ENCODE assay signal across 8 cellular contexts in the genomic region with DNA sequence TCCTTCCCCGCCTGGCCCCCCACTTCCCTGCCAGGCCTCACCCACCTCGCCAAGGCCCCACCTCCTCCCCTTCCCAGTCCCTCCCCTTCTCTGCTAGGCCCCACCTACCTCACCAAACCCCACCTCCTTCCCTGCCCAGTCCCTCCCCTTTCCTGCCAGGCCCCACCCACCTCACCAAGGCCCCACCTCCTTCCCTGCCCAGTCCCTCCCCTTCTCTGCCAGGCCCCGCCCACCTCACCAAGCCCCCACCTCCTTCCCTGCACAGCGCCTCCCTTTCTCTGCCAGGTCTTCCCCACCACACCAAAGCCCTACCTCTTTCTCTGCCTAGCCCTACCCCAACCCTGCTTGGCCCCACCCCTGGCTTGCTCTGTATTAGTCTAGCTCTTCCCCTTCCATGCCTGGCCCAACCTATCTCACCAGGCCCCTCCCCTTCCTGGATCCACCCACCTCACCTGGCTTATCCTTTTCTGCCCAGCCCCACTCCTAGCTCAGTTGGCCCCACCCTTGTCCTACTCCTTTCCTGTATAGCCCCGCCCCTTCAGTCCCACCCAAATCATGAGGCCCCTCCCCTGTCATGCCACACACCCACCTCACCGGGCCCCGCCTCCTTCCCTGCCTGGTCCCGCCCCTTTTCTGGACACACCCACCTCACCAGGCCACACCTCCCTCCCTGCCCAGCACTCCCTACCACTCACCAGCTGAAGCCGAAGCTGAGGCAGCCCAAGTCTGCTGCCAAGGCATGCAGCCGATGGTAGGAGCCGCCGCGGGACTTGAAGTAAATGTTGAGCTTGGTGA. TPM values are rescaled to one million over a fixed set of nuclear protein-coding genes. Genes with fewer than 3 reads are reported as not detected.
A peak's percentile ranks its signal among the peaks of the same experiment; 100 is the strongest.
DNase-seq lines count a peak whose midpoint lies in the region; ATAC-seq and TF ChIP-seq lines count a peak whose summit lies in the region.

No MANE protein-coding gene starts in this region.

- no peaks in the 10 kb centered on the region for H3K27me3 ChIP-seq in KMS-11 (ENCODE audit: insufficient read depth, low read depth)
- no peaks in the 10 kb centered on the region for H3K27me3 ChIP-seq in naive thymus-derived CD4-positive, alpha-beta T cell (ENCODE audit: control insufficient read depth in 2 of 2, insufficient read depth in 2 of 2, low read length in 2 of 2)
- H3K27me3 ChIP-seq in gastrocnemius medialis, result no peaks in the 10 kb centered on the region

- CTCF ChIA-PET in activated CD8-positive, alpha-beta T cell treated with anti-CD3 and anti-CD28 coated beads, Interleukin-2, amount 10 ng/mL, durations not matched to agents 7 days and 5 days (lab: Charles Lee), result no interaction called here
- CTCF ChIA-PET in naive thymus-derived CD4-positive, alpha-beta T cell (lab: Charles Lee), result no interaction called here

- intact Hi-C loops in naive thymus-derived CD4-positive, alpha-beta T cell (cut with micrococcal nuclease), result no loop called here
- intact Hi-C loops in gastrocnemius medialis (cut with DNase I; ENCODE audit: low total_unique reads), result no loop called here

- H3K9ac ChIP-seq in KMS-11, result no peak overlapping the region

- no peaks in the 10 kb centered on the region for H3K9me3 ChIP-seq in naive thymus-derived CD4-positive, alpha-beta T cell (ENCODE audit: control insufficient read depth in 2 of 3, low read length in 3 of 3)
- H3K9me3 ChIP-seq in gastrocnemius medialis, result no peaks in the 10 kb centered on the region

- H3K27me3 Mint-ChIP-seq in activated CD8-positive, alpha-beta T cell treated with anti-CD3 and anti-CD28 coated beads, Interleukin-2, amount 10 ng/mL, durations not matched to agents 7 days and 5 days (ENCODE audit: low read depth), result no peaks in the 10 kb centered on the region
- no peaks in the 10 kb centered on the region for H3K27me3 Mint-ChIP-seq in naive thymus-derived CD4-positive, alpha-beta T cell
- H3K27me3 Mint-ChIP-seq in endothelial cell (ENCODE audit: unreplicated experiment), result peaks cover 12% of the 10 kb centered on the region

- no peaks in the 10 kb centered on the region for H3K4me1 Mint-ChIP-seq in activated CD8-positive, alpha-beta T cell treated with anti-CD3 and anti-CD28 coated beads, Interleukin-2, amount 10 ng/mL, durations not matched to agents 7 days and 5 days (ENCODE audit: low read depth)
- H3K4me1 Mint-ChIP-seq in naive thymus-derived CD4-positive, alpha-beta T cell, result peaks cover 0 to 3% (median 0%) of the 10 kb centered on the region in 7 donors
- no peaks in the 10 kb centered on the region for H3K4me1 Mint-ChIP-seq in endothelial cell (ENCODE audit: unreplicated experiment)

- H3K36me3 ChIP-seq in KMS-11 (ENCODE audit: insufficient read depth), result no peaks in the 10 kb centered on the region
- H3K36me3 ChIP-seq in naive thymus-derived CD4-positive, alpha-beta T cell (ENCODE audit: control insufficient read depth in 2 of 3, insufficient read depth in 3 of 3, low read length in 3 of 3), result no peaks in the 10 kb centered on the region
- peaks cover 0 to 4% of the 10 kb centered on the region in 2 donors for H3K36me3 ChIP-seq in gastrocnemius medialis

- H2AFZ ChIP-seq in KMS-11 (ENCODE audit: low read depth), result no peak overlapping the region

- H3K4me3 Mint-ChIP-seq in activated CD8-positive, alpha-beta T cell treated with anti-CD3 and anti-CD28 coated beads, Interleukin-2, amount 10 ng/mL, durations not matched to agents 7 days and 5 days, result no peak overlapping the region
- no peak overlapping the region for H3K4me3 Mint-ChIP-seq in naive thymus-derived CD4-positive, alpha-beta T cell
- H3K4me3 Mint-ChIP-seq in endothelial cell (ENCODE audit: unreplicated experiment), result no peak overlapping the region

- H3K79me2 ChIP-seq in KMS-11 (ENCODE audit: insufficient read depth, low read depth), result no peaks in the 10 kb centered on the region

- TF ChIP-seq POLR2A in gastrocnemius medialis (IDR thresholded peaks at IDR 0.05), result no peak

- no peak overlapping the region for H3K4me3 ChIP-seq in KMS-11 (IDR thresholded peaks at IDR 0.05; ENCODE audit: insufficient read depth, low read depth, low read length)
- no peak overlapping the region for H3K4me3 ChIP-seq in naive thymus-derived CD4-positive, alpha-beta T cell (ENCODE audit: low read length)
- H3K4me3 ChIP-seq in gastrocnemius medialis, result no peak overlapping the region

- H3K9me3 Mint-ChIP-seq in activated CD8-positive, alpha-beta T cell treated with anti-CD3 and anti-CD28 coated beads, Interleukin-2, amount 10 ng/mL, durations not matched to agents 7 days and 5 days (ENCODE audit: insufficient read depth), result no peaks in the 10 kb centered on the region
- H3K9me3 Mint-ChIP-seq in naive thymus-derived CD4-positive, alpha-beta T cell, result peaks cover 0 to 4% (median 0%) of the 10 kb centered on the region in 11 donors
- H3K9me3 Mint-ChIP-seq in endothelial cell (ENCODE audit: unreplicated experiment), result no peaks in the 10 kb centered on the region

- 0 out of 2 replicates have a peak overlapping the region, but pooled peaks have one; percentile 41 for H3K4me2 ChIP-seq in KMS-11

- H4K20me1 ChIP-seq in KMS-11 (ENCODE audit: insufficient read depth), result no peaks in the 10 kb centered on the region

- DNase-seq in NCI-H1436 (lab: John Stamatoyannopoulos, UW), result peak; percentile 56
- no peak for DNase-seq in NCI-H1436 treated with DMSO at 0.1 percent for 48 hours (lab: John Stamatoyannopoulos, UW)
- peak; percentile 46 for DNase-seq in activated CD8-positive, alpha-beta T cell treated with anti-CD3 and anti-CD28 coated beads, Interleukin-2, amount 10 ng/mL, durations not matched to agents 7 days and 5 days
- DNase-seq in naive thymus-derived CD4-positive, alpha-beta T cell, result peak in 3 of 9 donors; percentile 9 to 45 (median 19)
- DNase-seq in activated effector memory CD4-positive, alpha-beta T cell treated with anti-CD3 and anti-CD28 coated beads, Interleukin-2, amount 50 U/mL, for 16 hours, result no peak
- no peak for DNase-seq in gastrocnemius medialis
- no peak for DNase-seq in endothelial cell (ENCODE audit: low spot score)

- peak; percentile 73 for ATAC-seq in activated CD8-positive, alpha-beta T cell treated with anti-CD3 and anti-CD28 coated beads, Interleukin-2, amount 10 ng/mL, durations not matched to agents 7 days and 5 days
- ATAC-seq in naive thymus-derived CD4-positive, alpha-beta T cell, result peak; percentile 67
- no peak for ATAC-seq in gastrocnemius medialis

- TF ChIP-seq CTCF in KMS-11 (conservative IDR thresholded peaks at IDR 0.05; ENCODE audit: low read depth, low read length) (no peak), gastrocnemius medialis (IDR thresholded peaks at IDR 0.05 in 4 of 5, conservative IDR thresholded peaks at IDR 0.05 in 1 of 5) (no peak), endothelial cell (IDR thresholded peaks at IDR 0.05; ENCODE audit: unreplicated experiment) (no peak)

- H3K27ac Mint-ChIP-seq in activated CD8-positive, alpha-beta T cell treated with anti-CD3 and anti-CD28 coated beads, Interleukin-2, amount 10 ng/mL, durations not matched to agents 7 days and 5 days, result no peak overlapping the region
- H3K27ac Mint-ChIP-seq in naive thymus-derived CD4-positive, alpha-beta T cell, result no peak overlapping the region
- H3K27ac Mint-ChIP-seq in endothelial cell (ENCODE audit: unreplicated experiment), result no peak overlapping the region

- H3K27ac ChIP-seq in KMS-11 (no peak overlapping the region), gastrocnemius medialis (no peak overlapping the region)
- no peak overlapping the region for H3K27ac ChIP-seq in naive thymus-derived CD4-positive, alpha-beta T cell (ENCODE audit: low read depth, low read length)

- POLR2A ChIA-PET in activated CD8-positive, alpha-beta T cell treated with anti-CD3 and anti-CD28 coated beads, Interleukin-2, amount 10 ng/mL, durations not matched to agents 7 days and 5 days (lab: Charles Lee), result no interaction called here
- POLR2A ChIA-PET in naive thymus-derived CD4-positive, alpha-beta T cell (lab: Charles Lee), result no interaction called here

- peaks cover 21% of the 10 kb centered on the region for H3K4me1 ChIP-seq in KMS-11 (ENCODE audit: low read depth, poor library complexity, severe bottlenecking)
- no peaks in the 10 kb centered on the region for H3K4me1 ChIP-seq in naive thymus-derived CD4-positive, alpha-beta T cell (ENCODE audit: control insufficient read depth in 2 of 2, insufficient read depth in 2 of 2, low read length in 2 of 2)
- H3K4me1 ChIP-seq in gastrocnemius medialis, result no peaks in the 10 kb centered on the region

- no peaks in the 10 kb centered on the region for H3K36me3 Mint-ChIP-seq in activated CD8-positive, alpha-beta T cell treated with anti-CD3 and anti-CD28 coated beads, Interleukin-2, amount 10 ng/mL, durations not matched to agents 7 days and 5 days (ENCODE audit: low read depth)
- peaks cover 0 to 5% (median 0%) of the 10 kb centered on the region in 5 donors for H3K36me3 Mint-ChIP-seq in naive thymus-derived CD4-positive, alpha-beta T cell
- H3K36me3 Mint-ChIP-seq in endothelial cell (ENCODE audit: low read depth, unreplicated experiment), result peaks cover 33% of the 10 kb centered on the region

- in situ Hi-C loops in gastrocnemius medialis (cut with MboI; ENCODE audit: low sequenced_read_pairs in 4 of 4), result no loop called here

RNA-seq across cellular contexts. Expression of gene CERS1, which starts 16.2 kb away (rescaled TPM):
- total RNA-seq in activated CD8-positive, alpha-beta T cell treated with anti-CD3 and anti-CD28 coated beads, Interleukin-2, amount 10 ng/mL, durations not matched to agents 7 days and 5 days, result not detected
- total RNA-seq in naive thymus-derived CD4-positive, alpha-beta T cell, result not detected
- not detected for polyA plus RNA-seq in naive thymus-derived CD4-positive, alpha-beta T cell
- total RNA-seq in gastrocnemius medialis (1 to 10 TPM; 1.1 to 6.9 (median 3.3) TPM), endothelial cell (ENCODE audit: unreplicated experiment) (15.7 TPM)

RNA-seq across cellular contexts. Expression of gene COPE, which starts 39.4 kb away (rescaled TPM):
- total RNA-seq in activated CD8-positive, alpha-beta T cell treated with anti-CD3 and anti-CD28 coated beads, Interleukin-2, amount 10 ng/mL, durations not matched to agents 7 days and 5 days, result 100 to 1,000 TPM; 248 to 264 TPM
- total RNA-seq in naive thymus-derived CD4-positive, alpha-beta T cell, result 100 to 1,000 TPM; 124 to 283 (median 163) TPM
- 100 to 1,000 TPM; 214 to 247 TPM for polyA plus RNA-seq in naive thymus-derived CD4-positive, alpha-beta T cell
- 100 to 1,000 TPM; 169 to 229 (median 203) TPM for total RNA-seq in gastrocnemius medialis
- total RNA-seq in endothelial cell (ENCODE audit: unreplicated experiment), result 213 TPM

RNA-seq across cellular contexts. Expression of gene DDX49, which starts 39.7 kb away (rescaled TPM):
- total RNA-seq in activated CD8-positive, alpha-beta T cell treated with anti-CD3 and anti-CD28 coated beads, Interleukin-2, amount 10 ng/mL, durations not matched to agents 7 days and 5 days, result 10 to 100 TPM; 56.1 to 57.3 TPM
- total RNA-seq in naive thymus-derived CD4-positive, alpha-beta T cell, result 10 to 100 TPM; 36.4 to 63.2 (median 50.2) TPM
- polyA plus RNA-seq in naive thymus-derived CD4-positive, alpha-beta T cell, result 10 to 100 TPM; 19.9 to 50.8 TPM
- 10 to 100 TPM; 40.6 to 60.1 (median 44.2) TPM for total RNA-seq in gastrocnemius medialis
- total RNA-seq in endothelial cell (ENCODE audit: unreplicated experiment), result 33.7 TPM

RNA-seq across cellular contexts. Expression of gene UPF1, which starts 48.0 kb away (rescaled TPM):
- total RNA-seq in activated CD8-positive, alpha-beta T cell treated with anti-CD3 and anti-CD28 coated beads, Interleukin-2, amount 10 ng/mL, durations not matched to agents 7 days and 5 days, result 10 to 100 TPM; 81.8 to 84.0 TPM
- total RNA-seq in naive thymus-derived CD4-positive, alpha-beta T cell, result 100 to 1,000 TPM in 4 of 5 experiments, 10 to 100 TPM in 1; 98.7 to 148 (median 113) TPM
- polyA plus RNA-seq in naive thymus-derived CD4-positive, alpha-beta T cell, result 10 to 100 TPM in 1 of 2 donors, 1 to 10 TPM in 1; 7.7 to 25.3 TPM
- total RNA-seq in gastrocnemius medialis (10 to 100 TPM; 26.0 to 64.9 (median 46.4) TPM), endothelial cell (ENCODE audit: unreplicated experiment) (69.8 TPM)

Comparison
In these comparisons a context has a peak if more than half of its experiments do, and no peak if none do; other contexts are left out.
1. DNase-seq: peak in NCI-H1436 (single experiment) and activated CD8-positive, alpha-beta T cell treated with anti-CD3 and anti-CD28 coated beads, Interleukin-2, amount 10 ng/mL, durations not matched to agents 7 days and 5 days (single experiment); none in NCI-H1436 treated with DMSO at 0.1 percent for 48 hours (single experiment), activated effector memory CD4-positive, alpha-beta T cell treated with anti-CD3 and anti-CD28 coated beads, Interleukin-2, amount 50 U/mL, for 16 hours (single experiment), gastrocnemius medialis (0 of 2) and endothelial cell (single experiment).
2. ATAC-seq: peak in activated CD8-positive, alpha-beta T cell treated with anti-CD3 and anti-CD28 coated beads, Interleukin-2, amount 10 ng/mL, durations not matched to agents 7 days and 5 days (single experiment) and naive thymus-derived CD4-positive, alpha-beta T cell (single experiment); none in gastrocnemius medialis (0 of 2).